Comparison of ENCODE assay signal across 13 cellular contexts in the genomic region with DNA sequence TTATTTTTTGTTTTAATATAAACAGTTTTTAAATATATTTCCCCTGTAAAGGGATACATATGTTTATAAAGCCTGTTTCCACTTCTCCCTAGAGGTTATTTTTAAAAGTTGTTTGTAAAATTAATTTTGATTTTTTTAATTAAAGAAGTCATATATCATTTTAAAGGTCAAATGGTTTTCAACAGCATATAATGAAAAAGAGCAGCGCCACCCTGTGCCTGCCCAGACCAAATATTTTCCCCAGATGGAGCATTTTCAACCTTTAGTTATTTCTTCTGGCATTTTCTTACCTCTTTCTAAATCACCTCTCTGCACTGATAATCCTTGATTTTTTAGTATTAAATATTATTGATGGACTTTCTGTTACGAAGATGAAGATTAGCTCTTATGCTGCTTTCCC. TPM values are rescaled to one million over a fixed set of nuclear protein-coding genes. Genes with fewer than 3 reads are reported as not detected.
DNase-seq lines count a peak whose midpoint lies in the region; ATAC-seq and TF ChIP-seq lines count a peak whose summit lies in the region.
"Had no signal": no experiment of that assay in that cellular context is flagged by ENCODE, and none has a peak within 500 bp of the region (broad histone marks: within the 10 kb centered on the region; RNA-seq: fewer than 3 reads in every experiment).

No MANE protein-coding gene starts in this region.

- no peak for ATAC-seq in activated CD8-positive, alpha-beta T cell treated with anti-CD3 and anti-CD28 coated beads for 36 hours
- no peak for ATAC-seq in activated CD8-positive, alpha-beta T cell treated with anti-CD3 and anti-CD28 coated beads, Interleukin-2, amount 10 ng/mL, durations not matched to agents 7 days and 5 days
- ATAC-seq: Right ventricle myocardium inferior had no signal

- POLR2A ChIA-PET in activated CD8-positive, alpha-beta T cell treated with anti-CD3 and anti-CD28 coated beads for 36 hours (lab: Charles Lee), result no interaction called here
- POLR2A ChIA-PET in activated CD8-positive, alpha-beta T cell treated with anti-CD3 and anti-CD28 coated beads, Interleukin-2, amount 10 ng/mL, durations not matched to agents 7 days and 5 days (lab: Charles Lee), result no interaction called here

- H3K27ac Mint-ChIP-seq in activated CD8-positive, alpha-beta T cell treated with anti-CD3 and anti-CD28 coated beads for 36 hours, result no peak overlapping the region
- H3K27ac Mint-ChIP-seq in activated CD8-positive, alpha-beta T cell treated with anti-CD3 and anti-CD28 coated beads, Interleukin-2, amount 10 ng/mL, durations not matched to agents 7 days and 5 days, result no peak overlapping the region
- H3K27ac Mint-ChIP-seq in activated T-helper 1 cell treated with anti-CD3 and anti-CD28 coated beads, Interleukin-12 subunit alpha, Interleukin-12 subunit beta, Interleukin-2, Interleukin-4 antibody, amounts not matched to agents 30 ng/mL and 10 ng/mL and 1 ng/mL, durations not matched to agents 14 hours and 24 hours and 36 hours, result no peak overlapping the region

- no peaks in the 10 kb centered on the region for H3K36me3 ChIP-seq in OCI-LY1 (ENCODE audit: insufficient read depth, low read length)

- no peaks in the 10 kb centered on the region for H3K9me3 Mint-ChIP-seq in activated CD8-positive, alpha-beta T cell treated with anti-CD3 and anti-CD28 coated beads for 36 hours
- H3K9me3 Mint-ChIP-seq in activated CD8-positive, alpha-beta T cell treated with anti-CD3 and anti-CD28 coated beads, Interleukin-2, amount 10 ng/mL, durations not matched to agents 7 days and 5 days (ENCODE audit: insufficient read depth), result no peaks in the 10 kb centered on the region
- no peaks in the 10 kb centered on the region for H3K9me3 Mint-ChIP-seq in activated T-helper 1 cell treated with anti-CD3 and anti-CD28 coated beads, Interleukin-12 subunit alpha, Interleukin-12 subunit beta, Interleukin-2, Interleukin-4 antibody, amounts not matched to agents 30 ng/mL and 10 ng/mL and 1 ng/mL, durations not matched to agents 14 hours and 24 hours and 36 hours

- no peak overlapping the region for H3K27ac ChIP-seq in OCI-LY1 (ENCODE audit: low read depth, low read length, poor library complexity, severe bottlenecking)

- no peak overlapping the region for H3K4me3 Mint-ChIP-seq in activated CD8-positive, alpha-beta T cell treated with anti-CD3 and anti-CD28 coated beads for 36 hours
- H3K4me3 Mint-ChIP-seq in activated CD8-positive, alpha-beta T cell treated with anti-CD3 and anti-CD28 coated beads, Interleukin-2, amount 10 ng/mL, durations not matched to agents 7 days and 5 days, result no peak overlapping the region
- no peak overlapping the region for H3K4me3 Mint-ChIP-seq in activated T-helper 1 cell treated with anti-CD3 and anti-CD28 coated beads, Interleukin-12 subunit alpha, Interleukin-12 subunit beta, Interleukin-2, Interleukin-4 antibody, amounts not matched to agents 30 ng/mL and 10 ng/mL and 1 ng/mL, durations not matched to agents 14 hours and 24 hours and 36 hours

- H3K9ac ChIP-seq in OCI-LY1 (ENCODE audit: low read length), result no peak overlapping the region

- no peak overlapping the region for H2AFZ ChIP-seq in OCI-LY1 (ENCODE audit: low read length)

- CTCF ChIA-PET in activated CD8-positive, alpha-beta T cell treated with anti-CD3 and anti-CD28 coated beads for 36 hours (lab: Charles Lee), result interaction anchor here (1.5 to 2.0 kb wide), 2 partner anchors 11 to 12 kb away, joined by 4 to 5 read pairs; no protein-coding TSS in a partner anchor
- CTCF ChIA-PET in activated CD8-positive, alpha-beta T cell treated with anti-CD3 and anti-CD28 coated beads, Interleukin-2, amount 10 ng/mL, durations not matched to agents 7 days and 5 days (lab: Charles Lee), result interaction anchor here (1.7 kb wide), 1 partner anchor 393 kb away, joined by 6 read pairs; no protein-coding TSS in a partner anchor

- no peaks in the 10 kb centered on the region for H4K20me1 ChIP-seq in OCI-LY1 (ENCODE audit: insufficient read depth, low read length)

- intact Hi-C loops in activated CD8-positive, alpha-beta T cell treated with anti-CD3 and anti-CD28 coated beads for 36 hours (cut with micrococcal nuclease), result no loop called here
- intact Hi-C loops in activated T-helper 1 cell treated with anti-CD3 and anti-CD28 coated beads, Interleukin-12 subunit alpha, Interleukin-12 subunit beta, Interleukin-2, Interleukin-4 antibody, amounts not matched to agents 30 ng/mL and 10 ng/mL and 1 ng/mL, durations not matched to agents 14 hours and 24 hours and 36 hours (cut with micrococcal nuclease), result no loop called here

- no peaks in the 10 kb centered on the region for H3K9me2 ChIP-seq in OCI-LY1 (ENCODE audit: low read depth, low read length)

- H3K4me2 ChIP-seq in OCI-LY1 (ENCODE audit: low read length), result no peak overlapping the region

- no peaks in the 10 kb centered on the region for H3K27me3 ChIP-seq in OCI-LY1 (ENCODE audit: insufficient read depth, low read length)

- no peaks in the 10 kb centered on the region for H3K4me1 ChIP-seq in OCI-LY1 (ENCODE audit: insufficient read depth, low read length, severe bottlenecking)

- peaks cover 25% of the 10 kb centered on the region for H3K27me3 Mint-ChIP-seq in activated CD8-positive, alpha-beta T cell treated with anti-CD3 and anti-CD28 coated beads for 36 hours
- H3K27me3 Mint-ChIP-seq in activated CD8-positive, alpha-beta T cell treated with anti-CD3 and anti-CD28 coated beads, Interleukin-2, amount 10 ng/mL, durations not matched to agents 7 days and 5 days (ENCODE audit: low read depth), result peaks cover 16% of the 10 kb centered on the region
- H3K27me3 Mint-ChIP-seq in activated T-helper 1 cell treated with anti-CD3 and anti-CD28 coated beads, Interleukin-12 subunit alpha, Interleukin-12 subunit beta, Interleukin-2, Interleukin-4 antibody, amounts not matched to agents 30 ng/mL and 10 ng/mL and 1 ng/mL, durations not matched to agents 14 hours and 24 hours and 36 hours (ENCODE audit: insufficient read depth), result peaks cover 5% of the 10 kb centered on the region

- H3K4me3 ChIP-seq in OCI-LY1 (ENCODE audit: low read depth, low read length, poor library complexity, severe bottlenecking) (no peak overlapping the region), retinal pigment epithelial cell (ENCODE audit: low read length) (no peak overlapping the region)

- peak; percentile 47 for TF ChIP-seq CTCF in activated CD8-positive, alpha-beta T cell treated with anti-CD3 and anti-CD28 coated beads for 36 hours (IDR thresholded peaks at IDR 0.05)
- TF ChIP-seq CTCF in OCI-LY1 (IDR thresholded peaks at IDR 0.05; ENCODE audit: low read length), result peak; percentile 31
- TF ChIP-seq CTCF in retinal pigment epithelial cell (conservative IDR thresholded peaks at IDR 0.05; ENCODE audit: low read depth, low read length), result peak; percentile 51

- H3K36me3 Mint-ChIP-seq in activated CD8-positive, alpha-beta T cell treated with anti-CD3 and anti-CD28 coated beads for 36 hours (ENCODE audit: low read depth), result no peaks in the 10 kb centered on the region
- H3K36me3 Mint-ChIP-seq in activated CD8-positive, alpha-beta T cell treated with anti-CD3 and anti-CD28 coated beads, Interleukin-2, amount 10 ng/mL, durations not matched to agents 7 days and 5 days (ENCODE audit: low read depth), result no peaks in the 10 kb centered on the region
- H3K36me3 Mint-ChIP-seq in activated T-helper 1 cell treated with anti-CD3 and anti-CD28 coated beads, Interleukin-12 subunit alpha, Interleukin-12 subunit beta, Interleukin-2, Interleukin-4 antibody, amounts not matched to agents 30 ng/mL and 10 ng/mL and 1 ng/mL, durations not matched to agents 14 hours and 24 hours and 36 hours (ENCODE audit: low read depth), result no peaks in the 10 kb centered on the region

- H3F3A ChIP-seq in OCI-LY1 (ENCODE audit: insufficient read depth, low read length), result no peaks in the 10 kb centered on the region

- DNase-seq in activated CD8-positive, alpha-beta T cell treated with anti-CD3 and anti-CD28 coated beads for 36 hours, result no peak
- no peak for DNase-seq in activated CD8-positive, alpha-beta T cell treated with anti-CD3 and anti-CD28 coated beads, Interleukin-2, amount 10 ng/mL, durations not matched to agents 7 days and 5 days
- DNase-seq in dermis blood vessel endothelial cell (peak; percentile 34), retinal pigment epithelial cell (ENCODE audit: low read depth) (no peak), NOMO-1 treated with DMSO at 0.1 percent for 48 hours (lab: John Stamatoyannopoulos, UW; ENCODE audit: unreplicated experiment) (no peak), nucleus accumbens (lab: John Stamatoyannopoulos, UW) (no peak)
- no peak for DNase-seq in activated T-helper 1 cell treated with anti-CD3 and anti-CD28 coated beads, Interleukin-12 subunit alpha, Interleukin-12 subunit beta, Interleukin-2, Interleukin-4 antibody, amounts not matched to agents 30 ng/mL and 10 ng/mL and 1 ng/mL, durations not matched to agents 14 hours and 24 hours and 36 hours (ENCODE audit: low spot score)
- DNase-seq: activated gamma-delta T cell treated with Interleukin-2 at 50 U/mL for 16 hours, GF-D8, NCI-H1930, small intestine had no signal

- no peaks in the 10 kb centered on the region for H3K4me1 Mint-ChIP-seq in activated CD8-positive, alpha-beta T cell treated with anti-CD3 and anti-CD28 coated beads for 36 hours (ENCODE audit: low read depth)
- H3K4me1 Mint-ChIP-seq in activated CD8-positive, alpha-beta T cell treated with anti-CD3 and anti-CD28 coated beads, Interleukin-2, amount 10 ng/mL, durations not matched to agents 7 days and 5 days (ENCODE audit: low read depth), result no peaks in the 10 kb centered on the region
- no peaks in the 10 kb centered on the region for H3K4me1 Mint-ChIP-seq in activated T-helper 1 cell treated with anti-CD3 and anti-CD28 coated beads, Interleukin-12 subunit alpha, Interleukin-12 subunit beta, Interleukin-2, Interleukin-4 antibody, amounts not matched to agents 30 ng/mL and 10 ng/mL and 1 ng/mL, durations not matched to agents 14 hours and 24 hours and 36 hours (ENCODE audit: low read depth)

- no peaks in the 10 kb centered on the region for H3K79me2 ChIP-seq in OCI-LY1 (ENCODE audit: insufficient read depth, low read length)

- H3K9me3 ChIP-seq in OCI-LY1 (ENCODE audit: low read length), result no peaks in the 10 kb centered on the region

RNA-seq across cellular contexts. Expression of a gene that starts 21.0 kb away (rescaled TPM):
- total RNA-seq in activated CD8-positive, alpha-beta T cell treated with anti-CD3 and anti-CD28 coated beads for 36 hours, result under 1 TPM; 0.16 to 0.61 TPM
- not detected for total RNA-seq in activated CD8-positive, alpha-beta T cell treated with anti-CD3 and anti-CD28 coated beads, Interleukin-2, amount 10 ng/mL, durations not matched to agents 7 days and 5 days
- total RNA-seq in dermis blood vessel endothelial cell, result 3.7 and 9.0 TPM in 2 replicates
- not detected in 2 replicates for total RNA-seq in activated T-helper 1 cell treated with anti-CD3 and anti-CD28 coated beads, Interleukin-12 subunit alpha, Interleukin-12 subunit beta, Interleukin-2, Interleukin-4 antibody, amounts not matched to agents 30 ng/mL and 10 ng/mL and 1 ng/mL, durations not matched to agents 14 hours and 24 hours and 36 hours
